23 cellular contexts compared by ENCODE assay signal in the genomic region with DNA sequence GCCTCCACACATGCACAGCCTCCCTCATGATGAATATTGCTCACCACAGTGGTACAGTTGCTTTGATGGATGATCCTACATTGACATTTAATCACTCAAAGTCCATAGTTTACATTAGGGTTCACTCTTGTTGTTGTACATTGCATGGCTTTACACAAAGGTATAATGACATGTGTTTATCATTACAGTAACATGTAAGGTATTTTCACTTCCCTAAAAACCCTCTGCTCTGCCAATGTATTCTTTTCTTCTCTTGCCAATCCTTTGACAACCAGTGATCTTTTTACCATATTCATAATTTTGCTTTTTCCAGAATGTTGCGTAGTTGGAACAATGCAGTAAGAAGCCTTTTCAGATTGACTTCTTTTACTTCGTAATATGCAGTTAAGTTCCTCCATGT.
"Had no signal": no experiment of that assay in that cellular context is flagged by ENCODE, and none has a peak within 500 bp of the region (broad histone marks: within the 10 kb centered on the region; RNA-seq: fewer than 3 reads in every experiment).

No MANE protein-coding gene starts in this region.

- DNase-seq: colonic mucosa; cortex of kidney; effector CD8-positive, alpha-beta T cell; effector memory CD8-positive, alpha-beta T cell; endodermal cell; erythroblast; esophagus squamous epithelium; foreskin fibroblast; foreskin melanocyte; gastrocnemius medialis; glutamatergic neuron; head of caudate nucleus; heart right ventricle; hippocampal formation; left cardiac atrium; left lung; left ventricle myocardium superior; lower lobe of right lung; mesendoderm; midbrain had no signal

- H3K27ac Mint-ChIP-seq: dendritic cell treated with granulocyte-macrophage colony-stimulating factor and Interleukin-4, amounts not matched to agents 40 ng/mL and 50 ng/mL, for 4 days; effector memory CD8-positive, alpha-beta T cell; endodermal cell had no signal

- H3K27me3 Mint-ChIP-seq: dendritic cell treated with granulocyte-macrophage colony-stimulating factor and Interleukin-4, amounts not matched to agents 40 ng/mL and 50 ng/mL, for 4 days; effector memory CD8-positive, alpha-beta T cell had no signal

- ATAC-seq: effector memory CD8-positive, alpha-beta T cell; esophagus mucosa; gastrocnemius medialis; heart right ventricle; left cardiac atrium; left lung; left ventricle myocardium superior; lower lobe of right lung had no signal

- H3K27ac ChIP-seq: colonic mucosa, epithelial cell of prostate, esophagus squamous epithelium, gastrocnemius medialis, heart right ventricle, left lung, lower lobe of right lung had no signal

- H3K36me3 ChIP-seq: colonic mucosa, esophagus squamous epithelium, gastrocnemius medialis, heart right ventricle, left lung, lower lobe of right lung had no signal

- H3K9me3 ChIP-seq: colonic mucosa, gastrocnemius medialis, left lung, lower lobe of right lung had no signal

- H3K9me3 Mint-ChIP-seq: dendritic cell treated with granulocyte-macrophage colony-stimulating factor and Interleukin-4, amounts not matched to agents 40 ng/mL and 50 ng/mL, for 4 days had no signal

- H3K4me3 ChIP-seq: colonic mucosa, esophagus squamous epithelium, gastrocnemius medialis, heart right ventricle, left lung, lower lobe of right lung had no signal

- H3K27me3 ChIP-seq: colonic mucosa, esophagus squamous epithelium, gastrocnemius medialis, heart right ventricle, left lung had no signal

- H3K4me3 Mint-ChIP-seq: dendritic cell treated with granulocyte-macrophage colony-stimulating factor and Interleukin-4, amounts not matched to agents 40 ng/mL and 50 ng/mL, for 4 days; effector memory CD8-positive, alpha-beta T cell; endodermal cell had no signal
